Comparison of ENCODE assay signal across 15 cellular contexts in the genomic region with DNA sequence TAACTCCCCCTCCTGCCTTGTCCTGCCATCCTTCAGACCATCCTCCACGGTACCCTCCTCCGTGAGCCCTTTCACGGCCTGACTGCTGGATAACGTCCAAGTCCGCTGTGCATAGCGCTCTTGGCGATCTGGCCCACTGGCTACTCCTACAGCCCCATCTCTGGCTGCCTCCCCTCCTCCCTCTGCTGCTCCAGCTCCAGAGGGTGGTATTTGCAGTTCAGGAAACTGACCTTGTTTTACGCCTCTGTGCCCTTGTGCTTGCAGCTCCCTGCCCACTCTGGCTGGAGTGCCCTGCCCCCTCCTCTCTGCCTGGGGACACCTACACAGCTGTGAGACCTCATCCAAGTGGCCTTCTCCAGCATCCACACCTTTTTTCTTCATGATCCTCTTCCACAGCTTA. TPM values are rescaled to one million over a fixed set of nuclear protein-coding genes. Genes with fewer than 3 reads are reported as not detected.
A peak's percentile ranks its signal among the peaks of the same experiment; 100 is the strongest.
DNase-seq lines count a peak whose midpoint lies in the region; ATAC-seq and TF ChIP-seq lines count a peak whose summit lies in the region.
"Had no signal": no experiment of that assay in that cellular context is flagged by ENCODE, and none has a peak within 500 bp of the region (broad histone marks: within the 10 kb centered on the region; RNA-seq: fewer than 3 reads in every experiment).

No MANE protein-coding gene starts in this region.

- no peak overlapping the region for H3K4me3 Mint-ChIP-seq in WTC11
- H3K4me3 Mint-ChIP-seq: B cell; CD8-positive, alpha-beta memory T cell had no signal

- H3K9me3 Mint-ChIP-seq in WTC11, result no peaks in the 10 kb centered on the region
- H3K9me3 Mint-ChIP-seq: CD8-positive, alpha-beta memory T cell had no signal

- peaks cover 29% of the 10 kb centered on the region for H3K4me1 Mint-ChIP-seq in WTC11

- CTCF ChIA-PET in WTC11 (lab: Charles Lee), result interaction anchor here (1.9 kb wide), 1 partner anchor 14 kb away, joined by 6 read pairs; no protein-coding TSS in a partner anchor

- TF ChIP-seq CTCF in WTC11 (IDR thresholded peaks at IDR 0.05), result no peak

- peak; percentile 52; the same call in 1 of the 2 replicates for ATAC-seq in WTC11
- no peak for ATAC-seq in GM21825 (IDR thresholded peaks at IDR 0.05; ENCODE audit: unreplicated experiment)

- DNase-seq in ELF-1 (ENCODE audit: low read depth, low spot score), result peak; percentile 3
- DNase-seq in WTC11 (ENCODE audit: low spot score), result no peak
- DNase-seq in kidney glomerular epithelial cell (lab: John Stamatoyannopoulos, UW), result peak; percentile 73
- peak; percentile 63 for DNase-seq in retina
- no peak for DNase-seq in activated T-cell treated with anti-CD3 and anti-CD28 coated beads, Interleukin-2, amount 50 U/mL, for 48 hours
- DNase-seq in T-helper 2 cell, result no peak
- DNase-seq: ACHN; CD8-positive, alpha-beta memory T cell; DMS 273 treated with DMSO at 0.1 percent for 48 hours; Kasumi-1; NCI-H1105 treated with DMSO at 0.1 percent for 48 hours; NCI-H187; NCI-H446 treated with DMSO at 0.1 percent for 48 hours had no signal

- peaks cover 3% of the 10 kb centered on the region for H3K27me3 Mint-ChIP-seq in WTC11 (ENCODE audit: low read depth)
- H3K27me3 Mint-ChIP-seq: B cell had no signal

- H3K27ac Mint-ChIP-seq in WTC11, result no peak overlapping the region
- H3K27ac Mint-ChIP-seq: B cell; CD8-positive, alpha-beta memory T cell had no signal

- H3K36me3 Mint-ChIP-seq in WTC11, result no peaks in the 10 kb centered on the region

- POLR2A ChIA-PET in WTC11 (lab: Charles Lee), result no interaction called here

TF ChIP-seq in WTC11, 78 proteins besides CTCF, POLR2A, EP300 and RAD21:
- TF ChIP-seq, protein P1, sequence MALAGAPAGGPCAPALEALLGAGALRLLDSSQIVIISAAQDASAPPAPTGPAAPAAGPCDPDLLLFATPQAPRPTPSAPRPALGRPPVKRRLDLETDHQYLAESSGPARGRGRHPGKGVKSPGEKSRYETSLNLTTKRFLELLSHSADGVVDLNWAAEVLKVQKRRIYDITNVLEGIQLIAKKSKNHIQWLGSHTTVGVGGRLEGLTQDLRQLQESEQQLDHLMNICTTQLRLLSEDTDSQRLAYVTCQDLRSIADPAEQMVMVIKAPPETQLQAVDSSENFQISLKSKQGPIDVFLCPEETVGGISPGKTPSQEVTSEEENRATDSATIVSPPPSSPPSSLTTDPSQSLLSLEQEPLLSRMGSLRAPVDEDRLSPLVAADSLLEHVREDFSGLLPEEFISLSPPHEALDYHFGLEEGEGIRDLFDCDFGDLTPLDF (CRISPR knock-in tag; IDR thresholded peaks at IDR 0.05), result no peak
- TF ChIP-seq, protein P2, sequence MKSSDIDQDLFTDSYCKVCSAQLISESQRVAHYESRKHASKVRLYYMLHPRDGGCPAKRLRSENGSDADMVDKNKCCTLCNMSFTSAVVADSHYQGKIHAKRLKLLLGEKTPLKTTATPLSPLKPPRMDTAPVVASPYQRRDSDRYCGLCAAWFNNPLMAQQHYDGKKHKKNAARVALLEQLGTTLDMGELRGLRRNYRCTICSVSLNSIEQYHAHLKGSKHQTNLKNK (CRISPR knock-in tag; IDR thresholded peaks at IDR 0.05), result no peak
- TF ChIP-seq MXD4 (CRISPR knock-in tag; IDR thresholded peaks at IDR 0.05; ENCODE audit: borderline replicate concordance) (no peak), ZNF232 (CRISPR knock-in tag; IDR thresholded peaks at IDR 0.05) (no peak), JUN (CRISPR knock-in tag; IDR thresholded peaks at IDR 0.05) (no peak), NR2C2 (CRISPR knock-in tag; IDR thresholded peaks at IDR 0.05) (no peak), ZNF263 (CRISPR knock-in tag; IDR thresholded peaks at IDR 0.05; ENCODE audit: low read depth) (no peak)
- TF ChIP-seq, protein P3, sequence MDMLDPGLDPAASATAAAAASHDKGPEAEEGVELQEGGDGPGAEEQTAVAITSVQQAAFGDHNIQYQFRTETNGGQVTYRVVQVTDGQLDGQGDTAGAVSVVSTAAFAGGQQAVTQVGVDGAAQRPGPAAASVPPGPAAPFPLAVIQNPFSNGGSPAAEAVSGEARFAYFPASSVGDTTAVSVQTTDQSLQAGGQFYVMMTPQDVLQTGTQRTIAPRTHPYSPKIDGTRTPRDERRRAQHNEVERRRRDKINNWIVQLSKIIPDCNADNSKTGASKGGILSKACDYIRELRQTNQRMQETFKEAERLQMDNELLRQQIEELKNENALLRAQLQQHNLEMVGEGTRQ (CRISPR knock-in tag; IDR thresholded peaks at IDR 0.05), result no peak
- TF ChIP-seq, protein P4, sequence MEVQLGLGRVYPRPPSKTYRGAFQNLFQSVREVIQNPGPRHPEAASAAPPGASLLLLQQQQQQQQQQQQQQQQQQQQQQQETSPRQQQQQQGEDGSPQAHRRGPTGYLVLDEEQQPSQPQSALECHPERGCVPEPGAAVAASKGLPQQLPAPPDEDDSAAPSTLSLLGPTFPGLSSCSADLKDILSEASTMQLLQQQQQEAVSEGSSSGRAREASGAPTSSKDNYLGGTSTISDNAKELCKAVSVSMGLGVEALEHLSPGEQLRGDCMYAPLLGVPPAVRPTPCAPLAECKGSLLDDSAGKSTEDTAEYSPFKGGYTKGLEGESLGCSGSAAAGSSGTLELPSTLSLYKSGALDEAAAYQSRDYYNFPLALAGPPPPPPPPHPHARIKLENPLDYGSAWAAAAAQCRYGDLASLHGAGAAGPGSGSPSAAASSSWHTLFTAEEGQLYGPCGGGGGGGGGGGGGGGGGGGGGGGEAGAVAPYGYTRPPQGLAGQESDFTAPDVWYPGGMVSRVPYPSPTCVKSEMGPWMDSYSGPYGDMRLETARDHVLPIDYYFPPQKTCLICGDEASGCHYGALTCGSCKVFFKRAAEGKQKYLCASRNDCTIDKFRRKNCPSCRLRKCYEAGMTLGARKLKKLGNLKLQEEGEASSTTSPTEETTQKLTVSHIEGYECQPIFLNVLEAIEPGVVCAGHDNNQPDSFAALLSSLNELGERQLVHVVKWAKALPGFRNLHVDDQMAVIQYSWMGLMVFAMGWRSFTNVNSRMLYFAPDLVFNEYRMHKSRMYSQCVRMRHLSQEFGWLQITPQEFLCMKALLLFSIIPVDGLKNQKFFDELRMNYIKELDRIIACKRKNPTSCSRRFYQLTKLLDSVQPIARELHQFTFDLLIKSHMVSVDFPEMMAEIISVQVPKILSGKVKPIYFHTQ (CRISPR knock-in tag; IDR thresholded peaks at IDR 0.05), result no peak

RNA-seq across cellular contexts. Expression of a gene that starts 6.5 kb away (rescaled TPM):
- 38.5 to 39.4 TPM (median 39.4 TPM) in 3 replicates for total RNA-seq in WTC11 (2021)

Comparison
In these comparisons a context has a peak if more than half of its experiments do, and no peak if none do; other contexts are left out.
1. DNase-seq: peak in ELF-1 (single experiment), kidney glomerular epithelial cell (single experiment) and retina (single experiment); none in WTC11 (single experiment), activated T-cell treated with anti-CD3 and anti-CD28 coated beads, Interleukin-2, amount 50 U/mL, for 48 hours (0 of 2) and T-helper 2 cell (0 of 5).